ENCODE assay signal across 8 cellular contexts in genomic region chr4:74874785-74875367, GRCh38. TPM values are rescaled to one million over a fixed set of nuclear protein-coding genes. Genes with fewer than 3 reads are reported as not detected.
A peak's percentile ranks its signal among the peaks of the same experiment; 100 is the strongest.
DNase-seq lines count a peak whose midpoint lies in the region; ATAC-seq, FAIRE-seq and TF ChIP-seq lines count a peak whose summit lies in the region.

No MANE protein-coding gene starts in this region.

- POLR2A ChIA-PET in A673 (lab: Charles Lee; ENCODE audit: low non-redundant PET), result no interaction called here

- H3K4me3 Mint-ChIP-seq in memory B cell, result no peak overlapping the region

- no peaks in the 10 kb centered on the region for H3K36me3 Mint-ChIP-seq in memory B cell

- H3K4me3 ChIP-seq in A673 (ENCODE audit: low read depth, low read length, poor library complexity, severe bottlenecking) (no peak overlapping the region), RWPE2 (ENCODE audit: severe bottlenecking) (no peak overlapping the region), uterus (no peak overlapping the region)

- no peaks in the 10 kb centered on the region for H3K9me3 Mint-ChIP-seq in memory B cell

- intact Hi-C loops in A673 (cut with micrococcal nuclease; ENCODE audit: unreplicated experiment) (loop anchor here (2.0 to 10.0 kb wide), 2 partner anchors 58 to 420 kb away; partner anchors contain the start of gene PARM1), uterus (cut with DNase I; ENCODE audit: low total_unique reads) (no loop called here)

- H3K27me3 ChIP-seq in A673 (replicated peaks; ENCODE audit: insufficient read depth, low read depth, low read length, poor library complexity) (no peaks in the 10 kb centered on the region), RWPE2 (ENCODE audit: insufficient read depth, poor library complexity, severe bottlenecking) (peaks cover 18% of the 10 kb centered on the region), uterus (no peaks in the 10 kb centered on the region)

- H3K27ac ChIP-seq in A673 (ENCODE audit: low read depth, low read length, poor library complexity, severe bottlenecking) (no peak overlapping the region), RWPE2 (ENCODE audit: poor library complexity, severe bottlenecking) (no peak overlapping the region), uterus (no peak overlapping the region)

- CTCF ChIA-PET in A673 (lab: Charles Lee), result interaction anchor here (0.6 to 1.1 kb wide), 3 partner anchors 18 to 386 kb away, joined by 3 to 15 read pairs (median 5); no protein-coding TSS in a partner anchor

- BruUV-seq in A673 (replicated peaks; lab: Mats Ljungman, UMichigan), result no TSS peak

- no peak overlapping the region for H3K27ac Mint-ChIP-seq in memory B cell

- TF ChIP-seq CTCF in A673 (conservative IDR thresholded peaks at IDR 0.05; ENCODE audit: low read depth, low read length) (peak; percentile 70), LNCAP (IDR thresholded peaks at IDR 0.05) (peak; percentile 90), RWPE2 (IDR thresholded peaks at IDR 0.05; ENCODE audit: poor library complexity, severe bottlenecking) (peak; percentile 94), uterus (IDR thresholded peaks at IDR 0.05) (peak; percentile 67 to 84 (median 72))

- H3K4me1 ChIP-seq in A673 (ENCODE audit: insufficient read depth, low read length, poor library complexity, severe bottlenecking) (peaks cover 15% of the 10 kb centered on the region), RWPE2 (ENCODE audit: insufficient read depth, poor library complexity, severe bottlenecking) (peaks cover 4% of the 10 kb centered on the region), uterus (no peaks in the 10 kb centered on the region)

- DNase-seq in A673 (ENCODE audit: low spot score) (peak; percentile 76), GM03348 (ENCODE audit: low spot score) (peak; percentile 68), H54 (ENCODE audit: insufficient read length, low spot score) (peak; percentile 1), RWPE2 (ENCODE audit: low spot score) (no peak), memory B cell (ENCODE audit: low spot score in 2 of 2) (peak in 1 of 2 donors; percentile 68), uterus (peak in 1 of 2 donors; percentile 24)

- TF ChIP-seq POLR2A in H54 (IDR thresholded peaks at IDR 0.05; ENCODE audit: low read depth, low read length) (no peak), uterus (IDR thresholded peaks at IDR 0.05) (no peak)

- no peaks in the 10 kb centered on the region for H3K9me3 ChIP-seq in A673 (ENCODE audit: low read depth, low read length, poor library complexity, severe bottlenecking)
- no peaks in the 10 kb centered on the region for H3K9me3 ChIP-seq in RWPE2 (ENCODE audit: severe bottlenecking)
- H3K9me3 ChIP-seq in uterus, result no peaks in the 10 kb centered on the region

- FAIRE-seq in H54 (lab: Jason Lieb, UNC), result no peak
- FAIRE-seq in endometrium (lab: Jason Lieb, UNC), result peak; percentile 91

- ATAC-seq in RWPE2 (ENCODE audit: low read depth), result peak; percentile 87
- peak; percentile 84 for ATAC-seq in memory B cell (ENCODE audit: low read depth)

- H3K4me1 Mint-ChIP-seq in memory B cell, result peaks cover 11% of the 10 kb centered on the region

- H3K36me3 ChIP-seq in A673 (ENCODE audit: insufficient read depth, low read length, poor library complexity, severe bottlenecking) (no peaks in the 10 kb centered on the region), RWPE2 (ENCODE audit: low read depth) (no peaks in the 10 kb centered on the region), uterus (no peaks in the 10 kb centered on the region)

- H3K27me3 Mint-ChIP-seq in memory B cell, result no peaks in the 10 kb centered on the region

RNA-seq across cellular contexts. Expression of gene PARM1, which starts 58.0 kb away (rescaled TPM):
- total RNA-seq in A673 (2021) (12.3 and 12.9 TPM in 2 replicates), uterus (100 to 1,000 TPM in 1 of 4 donors, 10 to 100 TPM in 3; 22.6 to 116 (median 45.5) TPM)
